17 cellular contexts compared by ENCODE assay signal in genomic region chr2:133976659-133977058, GRCh38.
"Had no signal": no experiment of that assay in that cellular context is flagged by ENCODE, and none has a peak within 500 bp of the region (broad histone marks: within the 10 kb centered on the region; RNA-seq: fewer than 3 reads in every experiment).

No MANE protein-coding gene starts in this region.

- H3K9me3 Mint-ChIP-seq: activated CD8-positive, alpha-beta T cell treated with anti-CD3 and anti-CD28 coated beads for 36 hours; activated naive CD4-positive, alpha-beta T cell treated with anti-CD3 and anti-CD28 coated beads, Interleukin-2, amount 50 U/mL, for 24 hours; T-helper 1 cell treated with Interleukin-12 subunit alpha and Interleukin-12 subunit beta and Interleukin-4 antibody, amounts not matched to agents 30 μg/mL and 1 μg/mL, for 36 hours had no signal

- ATAC-seq: activated CD4-positive, CD25-positive, alpha-beta regulatory T cell treated with anti-CD3 and anti-CD28 coated beads, Interleukin-2, amount 50 U/mL, for 24 hours; activated CD8-positive, alpha-beta T cell treated with anti-CD3 and anti-CD28 coated beads for 36 hours; body of pancreas had no signal

- H3K4me3 ChIP-seq: ascending aorta, body of pancreas, PC-9 had no signal

- H3K4me3 Mint-ChIP-seq: activated CD8-positive, alpha-beta T cell treated with anti-CD3 and anti-CD28 coated beads for 36 hours; activated naive CD4-positive, alpha-beta T cell treated with anti-CD3 and anti-CD28 coated beads, Interleukin-2, amount 50 U/mL, for 24 hours; T-helper 1 cell treated with Interleukin-12 subunit alpha and Interleukin-12 subunit beta and Interleukin-4 antibody, amounts not matched to agents 30 μg/mL and 1 μg/mL, for 36 hours had no signal

- H3K27ac Mint-ChIP-seq: activated CD8-positive, alpha-beta T cell treated with anti-CD3 and anti-CD28 coated beads for 36 hours; activated naive CD4-positive, alpha-beta T cell treated with anti-CD3 and anti-CD28 coated beads, Interleukin-2, amount 50 U/mL, for 24 hours; T-helper 1 cell treated with Interleukin-12 subunit alpha and Interleukin-12 subunit beta and Interleukin-4 antibody, amounts not matched to agents 30 μg/mL and 1 μg/mL, for 36 hours had no signal

- H3K4me1 Mint-ChIP-seq: activated naive CD4-positive, alpha-beta T cell treated with anti-CD3 and anti-CD28 coated beads, Interleukin-2, amount 50 U/mL, for 24 hours had no signal

- H3K27me3 ChIP-seq: ascending aorta, body of pancreas had no signal

- H3K36me3 Mint-ChIP-seq: activated naive CD4-positive, alpha-beta T cell treated with anti-CD3 and anti-CD28 coated beads, Interleukin-2, amount 50 U/mL, for 24 hours had no signal

- DNase-seq: activated CD4-positive, alpha-beta T cell treated with anti-CD3 and anti-CD28 coated beads for 4 hours; activated CD8-positive, alpha-beta memory T cell treated with anti-CD3 and anti-CD28 coated beads, Interleukin-2, amount 50 U/mL, for 4 hours; activated CD8-positive, alpha-beta T cell treated with anti-CD3 and anti-CD28 coated beads for 36 hours; activated T-cell treated with anti-CD3 and anti-CD28 coated beads, Interleukin-2, amount 50 U/mL, for 1 hour; body of pancreas; central memory CD4-positive, alpha-beta T cell; NCI-H1092; NCI-H1930; NCI-H2171; NCI-H345; NCI-H510A; PC-9; SHP77 treated with DMSO at 0.1 percent for 48 hours had no signal

- H3K27me3 Mint-ChIP-seq: activated naive CD4-positive, alpha-beta T cell treated with anti-CD3 and anti-CD28 coated beads, Interleukin-2, amount 50 U/mL, for 24 hours had no signal

- H3K27ac ChIP-seq: ascending aorta, body of pancreas, PC-9 had no signal

- H3K36me3 ChIP-seq: ascending aorta had no signal

- H3K4me1 ChIP-seq: body of pancreas had no signal

- H3K9me3 ChIP-seq: ascending aorta, body of pancreas had no signal
